In the genomic region with DNA sequence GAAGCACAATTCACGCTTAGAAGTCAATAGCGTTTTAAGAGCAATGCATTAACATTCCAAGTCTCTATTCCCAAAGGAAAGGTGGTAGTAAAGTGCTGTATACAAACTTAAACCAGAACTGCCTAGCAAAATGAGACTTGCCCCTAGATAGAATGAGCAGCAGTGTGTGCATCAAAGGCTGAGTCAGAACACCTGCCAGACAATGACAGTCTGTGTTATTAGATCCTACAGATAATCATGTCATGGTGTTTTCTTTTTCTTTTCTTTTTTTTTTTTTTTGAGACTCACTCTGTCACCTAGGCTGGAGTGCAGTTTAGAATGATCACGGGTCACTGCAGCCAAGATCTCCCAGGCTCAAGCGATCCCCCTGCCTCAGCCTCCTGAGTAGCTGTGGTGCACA, we compare ENCODE assay signal across 8 cellular contexts. TPM values are rescaled to one million over a fixed set of nuclear protein-coding genes. Genes with fewer than 3 reads are reported as not detected.
A peak's percentile ranks its signal among the peaks of the same experiment; 100 is the strongest.
DNase-seq lines count a peak whose midpoint lies in the region; ATAC-seq and TF ChIP-seq lines count a peak whose summit lies in the region.
"Had no signal": no experiment of that assay in that cellular context is flagged by ENCODE, and none has a peak within 500 bp of the region (broad histone marks: within the 10 kb centered on the region; RNA-seq: fewer than 3 reads in every experiment).

No MANE protein-coding gene starts in this region.

- H3K4me3 ChIP-seq in GM23338 (peak overlapping the region; percentile 73), esophagus squamous epithelium (peak overlapping the region in 3 of 4 donors; percentile 73 to 93 (median 75)), rectal smooth muscle tissue (ENCODE audit: low read length) (peak overlapping the region; percentile 85)

- WGBS in esophagus squamous epithelium, 2 donors, result 60 to 78% methylated on average over 4 of the region's 4 CpGs

- no peak for TF ChIP-seq POLR2A in esophagus squamous epithelium (IDR thresholded peaks at IDR 0.05)

- intact Hi-C loops in esophagus squamous epithelium (cut with DNase I), result loop anchor here (10.0 kb wide), 1 partner anchor 64 kb away; the partner anchor contains the start of gene FBXO7

- peak overlapping the region; percentile 96 for H3K4me3 Mint-ChIP-seq in GM23338

- H3K9me3 Mint-ChIP-seq in GM23338, result no peaks in the 10 kb centered on the region; the same call in 2 of the 3 replicates

- no peak overlapping the region for H3K27ac Mint-ChIP-seq in GM23338

- peaks cover 15% of the 10 kb centered on the region; the same call in 1 of the 2 replicates for H4K20me1 ChIP-seq in GM23338 (replicated peaks; ENCODE audit: insufficient read depth)

- no peak overlapping the region for H3K9ac ChIP-seq in rectal smooth muscle tissue (ENCODE audit: low read length)

- peaks cover 35% of the 10 kb centered on the region for H3K36me3 Mint-ChIP-seq in GM23338 (ENCODE audit: low read depth)

- DNase-seq in GM23338 (ENCODE audit: low spot score) (no peak), SK-MEL-5 (ENCODE audit: low read depth, low spot score) (peak; percentile 15), esophagus squamous epithelium (lab: John Stamatoyannopoulos, UW) (no peak), GM10266 (ENCODE audit: extremely low spot score) (no peak)
- DNase-seq: effector CD4-positive, alpha-beta T cell had no signal

- H3K27me3 Mint-ChIP-seq in GM23338 (ENCODE audit: insufficient read depth, low read depth, poor library complexity), result peaks cover 3% of the 10 kb centered on the region

- H3K4me1 ChIP-seq in GM23338 (ENCODE audit: insufficient read depth) (peaks cover 6% of the 10 kb centered on the region; the same call in 1 of the 2 replicates), esophagus squamous epithelium (peaks cover 10 to 47% (median 14%) of the 10 kb centered on the region in 3 donors), rectal smooth muscle tissue (ENCODE audit: control insufficient read depth, insufficient read depth, low read length) (peaks cover 5% of the 10 kb centered on the region)

- H3K79me2 ChIP-seq in GM23338 (replicated peaks; ENCODE audit: insufficient read depth), result peaks cover 39% of the 10 kb centered on the region

- H3K4me1 Mint-ChIP-seq in GM23338, result peaks cover 17% of the 10 kb centered on the region

- no peak for ATAC-seq in GM23338
- ATAC-seq in GM18870 (IDR thresholded peaks at IDR 0.05; ENCODE audit: unreplicated experiment), result no peak
- ATAC-seq in GM18868 (IDR thresholded peaks at IDR 0.05; ENCODE audit: unreplicated experiment), result no peak

- peak overlapping the region; percentile 78 for H3K4me2 ChIP-seq in GM23338

- no peak overlapping the region for H3K27ac ChIP-seq in GM23338 (ENCODE audit: low read depth)
- peak overlapping the region in 2 of 4 donors; percentile 88 to 92 for H3K27ac ChIP-seq in esophagus squamous epithelium
- H3K27ac ChIP-seq in rectal smooth muscle tissue (ENCODE audit: low read depth, low read length), result no peak overlapping the region

- H3K27me3 ChIP-seq in GM23338 (ENCODE audit: insufficient read depth) (no peaks in the 10 kb centered on the region), esophagus squamous epithelium (no peaks in the 10 kb centered on the region), rectal smooth muscle tissue (ENCODE audit: control insufficient read depth, insufficient read depth, low read length) (no peaks in the 10 kb centered on the region)

- H2AFZ ChIP-seq in GM23338, result no peak overlapping the region

- no peaks in the 10 kb centered on the region for H3K9me2 ChIP-seq in GM23338 (ENCODE audit: insufficient read depth)

- TF ChIP-seq CTCF in GM23338 (conservative IDR thresholded peaks at IDR 0.05; ENCODE audit: low read depth in 2 of 2) (no peak), esophagus squamous epithelium (IDR thresholded peaks at IDR 0.05) (no peak), GM10266 (IDR thresholded peaks at IDR 0.05; ENCODE audit: control insufficient read depth, insufficient read depth, low read depth, missing control alignments) (no peak)

- no peaks in the 10 kb centered on the region for H3F3A ChIP-seq in GM23338 (replicated peaks; ENCODE audit: low read depth)

- in situ Hi-C loops in SK-MEL-5 (cut with HindIII; ENCODE audit: low pct_unique_long_range_greater_than_20kb, low sequenced_read_pairs), result no loop called here

- H3K9me3 ChIP-seq in esophagus squamous epithelium, result no peaks in the 10 kb centered on the region

- H3K36me3 ChIP-seq in GM23338 (ENCODE audit: insufficient read depth) (peaks cover 30% of the 10 kb centered on the region), esophagus squamous epithelium (peaks cover 0 to 38% (median 7%) of the 10 kb centered on the region in 3 donors), rectal smooth muscle tissue (ENCODE audit: control insufficient read depth, insufficient read depth, low read length) (peaks cover 17% of the 10 kb centered on the region)

TF ChIP-seq in GM23338, 12 proteins besides CTCF, POLR2A, EP300 and RAD21 (continues in another document):
- TF ChIP-seq, protein P1, sequence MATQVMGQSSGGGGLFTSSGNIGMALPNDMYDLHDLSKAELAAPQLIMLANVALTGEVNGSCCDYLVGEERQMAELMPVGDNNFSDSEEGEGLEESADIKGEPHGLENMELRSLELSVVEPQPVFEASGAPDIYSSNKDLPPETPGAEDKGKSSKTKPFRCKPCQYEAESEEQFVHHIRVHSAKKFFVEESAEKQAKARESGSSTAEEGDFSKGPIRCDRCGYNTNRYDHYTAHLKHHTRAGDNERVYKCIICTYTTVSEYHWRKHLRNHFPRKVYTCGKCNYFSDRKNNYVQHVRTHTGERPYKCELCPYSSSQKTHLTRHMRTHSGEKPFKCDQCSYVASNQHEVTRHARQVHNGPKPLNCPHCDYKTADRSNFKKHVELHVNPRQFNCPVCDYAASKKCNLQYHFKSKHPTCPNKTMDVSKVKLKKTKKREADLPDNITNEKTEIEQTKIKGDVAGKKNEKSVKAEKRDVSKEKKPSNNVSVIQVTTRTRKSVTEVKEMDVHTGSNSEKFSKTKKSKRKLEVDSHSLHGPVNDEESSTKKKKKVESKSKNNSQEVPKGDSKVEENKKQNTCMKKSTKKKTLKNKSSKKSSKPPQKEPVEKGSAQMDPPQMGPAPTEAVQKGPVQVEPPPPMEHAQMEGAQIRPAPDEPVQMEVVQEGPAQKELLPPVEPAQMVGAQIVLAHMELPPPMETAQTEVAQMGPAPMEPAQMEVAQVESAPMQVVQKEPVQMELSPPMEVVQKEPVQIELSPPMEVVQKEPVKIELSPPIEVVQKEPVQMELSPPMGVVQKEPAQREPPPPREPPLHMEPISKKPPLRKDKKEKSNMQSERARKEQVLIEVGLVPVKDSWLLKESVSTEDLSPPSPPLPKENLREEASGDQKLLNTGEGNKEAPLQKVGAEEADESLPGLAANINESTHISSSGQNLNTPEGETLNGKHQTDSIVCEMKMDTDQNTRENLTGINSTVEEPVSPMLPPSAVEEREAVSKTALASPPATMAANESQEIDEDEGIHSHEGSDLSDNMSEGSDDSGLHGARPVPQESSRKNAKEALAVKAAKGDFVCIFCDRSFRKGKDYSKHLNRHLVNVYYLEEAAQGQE (IDR thresholded peaks at IDR 0.05; ENCODE audit: unreplicated experiment), result no peak
- TF ChIP-seq EZH2phosphoT487 (IDR thresholded peaks at IDR 0.05; ENCODE audit: unreplicated experiment), result no peak
- TF ChIP-seq ZNF331 (CRISPR knock-in tag; IDR thresholded peaks at IDR 0.05; ENCODE audit: low read depth), result no peak

RNA-seq across cellular contexts. Expression of gene RTCB, which starts 1.6 kb away (rescaled TPM):
- total RNA-seq in GM23338 (2014; rRNA removed; shearing (Covaris generic)), result 99.0 and 106 TPM in 2 replicates
- 44.5 and 52.5 TPM in 2 replicates for polyA plus RNA-seq in GM23338 (2016; fragmentation: Nextera tagmentation; extraction: Ambion mirVana)
- total RNA-seq in SK-MEL-5 (2014; rRNA removed; shearing (Covaris generic)), result 188 and 212 TPM in 2 replicates
- polyA plus RNA-seq in SK-MEL-5 (2015; cell fraction: cytosol; rRNA removed), result 124 and 140 TPM in 2 replicates
- 94.4 and 118 TPM in 2 replicates for polyA plus RNA-seq in SK-MEL-5 (2015; cell fraction: nucleus; rRNA removed)
- 10 to 100 TPM; 48.1 to 79.2 (median 70.9) TPM for total RNA-seq in esophagus squamous epithelium

RNA-seq across cellular contexts. Expression of gene RFPL3, which starts 52.8 kb away (rescaled TPM):
- not detected in 2 replicates for total RNA-seq in GM23338 (2014; rRNA removed; shearing (Covaris generic))
- not detected in 2 replicates for polyA plus RNA-seq in GM23338 (2016; fragmentation: Nextera tagmentation; extraction: Ambion mirVana)
- not detected in 2 replicates for total RNA-seq in SK-MEL-5 (2014; rRNA removed; shearing (Covaris generic))
- polyA plus RNA-seq in SK-MEL-5 (2015; cell fraction: cytosol; rRNA removed), result not detected in 2 replicates
- not detected in 2 replicates for polyA plus RNA-seq in SK-MEL-5 (2015; cell fraction: nucleus; rRNA removed)
- not detected for total RNA-seq in esophagus squamous epithelium

RNA-seq across cellular contexts. Expression of gene BPIFC, which starts 53.8 kb away (rescaled TPM):
- not detected in 2 replicates for total RNA-seq in GM23338 (2014; rRNA removed; shearing (Covaris generic))
- polyA plus RNA-seq in GM23338 (2016; fragmentation: Nextera tagmentation; extraction: Ambion mirVana), result not detected in 2 replicates
- total RNA-seq in SK-MEL-5 (2014; rRNA removed; shearing (Covaris generic)), result not detected in 2 replicates
- polyA plus RNA-seq in SK-MEL-5 (2015; cell fraction: cytosol; rRNA removed), result 0.05 and 0.08 TPM in 2 replicates
- polyA plus RNA-seq in SK-MEL-5 (2015; cell fraction: nucleus; rRNA removed), result not detected in 2 replicates
- total RNA-seq in esophagus squamous epithelium, result 1 to 10 TPM in 1 of 4 donors, not detected in 3; 1.4 TPM
